ENCODE assay signal across 10 cellular contexts in genomic region chr5:191036-191948, GRCh38. TPM values are rescaled to one million over a fixed set of nuclear protein-coding genes. Genes with fewer than 3 reads are reported as not detected.
DNase-seq lines count a peak whose midpoint lies in the region; ATAC-seq and TF ChIP-seq lines count a peak whose summit lies in the region.
"Had no signal": no experiment of that assay in that cellular context is flagged by ENCODE, and none has a peak within 500 bp of the region (broad histone marks: within the 10 kb centered on the region; RNA-seq: fewer than 3 reads in every experiment).

LRRC14B (plus strand) TSS chr5:191495; CDS start chr5:191539, 44 bp downstream.

- no peak for TF ChIP-seq CTCF in mammary epithelial cell (conservative IDR thresholded peaks at IDR 0.05 in 1 of 2, IDR thresholded peaks at IDR 0.05 in 1 of 2; ENCODE audit: extremely low read depth in 1 of 2, insufficient read depth in 1 of 2, low read depth in 1 of 2, low read length in 2 of 2)

- H3K9ac ChIP-seq in mammary epithelial cell (ENCODE audit: insufficient read depth, low read length) (no peak within 1 kb of the TSS), stomach smooth muscle (ENCODE audit: low read length in 2 of 2) (peak within 1 kb of the TSS in 1 of 2 donors; percentile 5)

- dilution Hi-C loops in mammary epithelial cell (cut with HindIII; ENCODE audit: low sequenced_read_pairs) = no loop called here

- no peak within 1 kb of the TSS for H3K4me2 ChIP-seq in mammary epithelial cell (ENCODE audit: insufficient read depth, low read depth, low read length)

- peak; percentile 46 to 48 for DNase-seq in T47D (ENCODE audit: low read depth in 1 of 2, low spot score in 1 of 2)
- DNase-seq in mammary epithelial cell = no peak
- peak; percentile 27 for DNase-seq in NCI-H2171 (lab: John Stamatoyannopoulos, UW)
- DNase-seq in right cardiac atrium = peak; percentile 66 to 88 (median 84)
- no peak for DNase-seq in A172 (ENCODE audit: low spot score)
- DNase-seq in HPDE6-E6E7 (ENCODE audit: extremely low spot score) = no peak
- DNase-seq in GF-D8 (lab: John Stamatoyannopoulos, UW) = no peak

- H3K4me3 ChIP-seq in mammary epithelial cell (replicated peaks in 1 of 3; ENCODE audit: insufficient read depth in 1 of 3, low read depth in 2 of 3, low read length in 3 of 3) (no peak within 1 kb of the TSS), right cardiac atrium (ENCODE audit: low read length) (no peak within 1 kb of the TSS), stomach smooth muscle (ENCODE audit: low read length in 2 of 2) (peak within 1 kb of the TSS; percentile 46 to 66)

- peaks cover 5% of the 10 kb centered on the region for H3K4me1 ChIP-seq in mammary epithelial cell (ENCODE audit: insufficient read depth, low read length)
- H3K4me1 ChIP-seq in right cardiac atrium (ENCODE audit: control insufficient read depth, insufficient read depth, low read length) = peaks cover 4% of the 10 kb centered on the region
- H3K4me1 ChIP-seq in stomach smooth muscle (ENCODE audit: control insufficient read depth, insufficient read depth, low read length) = peaks cover 28% of the 10 kb centered on the region

- in situ Hi-C loops in T47D (cut with HindIII; ENCODE audit: low pct_unique_long_range_greater_than_20kb, low sequenced_read_pairs) (no loop called here), mammary epithelial cell (cut with MboI; ENCODE audit: low sequenced_read_pairs in 2 of 2) (no loop called here)

- no peak within 1 kb of the TSS for H2AFZ ChIP-seq in mammary epithelial cell (ENCODE audit: low read depth, low read length)

- WGBS in mammary epithelial cell (ENCODE audit: low coverage, missing lambda C conversion rate) = 16% methylated on average over 35 of the region's 56 CpGs
- WGBS in right cardiac atrium = 19% methylated on average over 56 of the region's 56 CpGs

- H3K36me3 ChIP-seq in mammary epithelial cell (ENCODE audit: insufficient read depth, low read length) = no peaks in the 10 kb centered on the region
- H3K36me3 ChIP-seq in stomach smooth muscle (ENCODE audit: control insufficient read depth in 2 of 2, insufficient read depth in 2 of 2, low read length in 2 of 2) = no peaks in the 10 kb centered on the region

- H3K27me3 ChIP-seq in mammary epithelial cell (ENCODE audit: insufficient read depth, low read length) (peaks cover 6% of the 10 kb centered on the region), right cardiac atrium (ENCODE audit: control insufficient read depth, insufficient read depth) (no peaks in the 10 kb centered on the region), stomach smooth muscle (ENCODE audit: control insufficient read depth in 1 of 2, insufficient read depth in 2 of 2, low read length in 2 of 2) (no peaks in the 10 kb centered on the region)

- intact Hi-C loops in mammary epithelial cell (cut with micrococcal nuclease) = no loop called here
- intact Hi-C loops in right cardiac atrium (cut with DNase I) = no loop called here

- CTCF ChIA-PET in mammary epithelial cell (lab: Charles Lee; ENCODE audit: low non-redundant PET) = no interaction called here

- BruUV-seq in mammary epithelial cell (replicated peaks; lab: Mats Ljungman, UMichigan) = no TSS peak

- no peaks in the 10 kb centered on the region for H3K79me2 ChIP-seq in mammary epithelial cell (ENCODE audit: insufficient read depth, low read length)

- H3K9me3 ChIP-seq in mammary epithelial cell (replicated peaks; ENCODE audit: insufficient read depth, low read length) (no peaks in the 10 kb centered on the region), right cardiac atrium (ENCODE audit: control insufficient read depth, low read length) (no peaks in the 10 kb centered on the region), stomach smooth muscle (ENCODE audit: control insufficient read depth in 2 of 2, low read length in 2 of 2) (no peaks in the 10 kb centered on the region)

- no peaks in the 10 kb centered on the region for H4K20me1 ChIP-seq in mammary epithelial cell (ENCODE audit: insufficient read depth, low read length)

- peak; percentile 60 to 61 for ATAC-seq in right cardiac atrium

- H3K27ac ChIP-seq in mammary epithelial cell (ENCODE audit: insufficient read depth, low read depth, low read length) = no peak within 1 kb of the TSS
- peak within 1 kb of the TSS; percentile 87 for H3K27ac ChIP-seq in right cardiac atrium (ENCODE audit: low read length)
- H3K27ac ChIP-seq in stomach smooth muscle (ENCODE audit: low read length) = peak within 1 kb of the TSS; percentile 66

RNA-seq across cellular contexts. Expression of gene LRRC14B, which starts in this region (rescaled TPM):
- total RNA-seq in mammary epithelial cell (not detected), right cardiac atrium (10 to 100 TPM in 3 of 4 donors, 1 to 10 TPM in 1; 6.3 to 51.1 (median 30.8) TPM)
- polyA plus RNA-seq in mammary epithelial cell (not detected), right cardiac atrium (47.6 TPM)
- polyA minus RNA-seq in mammary epithelial cell = not detected
- total RNA-seq in A172 (2014; rRNA removed; shearing (Covaris generic)) = not detected in 2 replicates
- total RNA-seq: glomerular endothelial cell, subcutaneous adipose tissue had no signal

Comparison
In these comparisons a context has a peak if more than half of its experiments do, and no peak if none do; other contexts are left out.
1. RNA of gene LRRC14B (polyA plus RNA-seq): 47.6 TPM in right cardiac atrium (single experiment); not detected in mammary epithelial cell (single experiment); every median in the first group is over 10 times any median in the second.
2. DNase-seq: peak in T47D (2 of 2), NCI-H2171 (single experiment) and right cardiac atrium (3 of 3); none in mammary epithelial cell (single experiment), A172 (single experiment), HPDE6-E6E7 (single experiment) and GF-D8 (single experiment).
3. H3K4me3 ChIP-seq: peak in stomach smooth muscle (2 of 2); none in mammary epithelial cell (0 of 3) and right cardiac atrium (single experiment).